8 cellular contexts compared by ENCODE assay signal in genomic region chr5:133277744-133278143, GRCh38.
"Had no signal": no experiment of that assay in that cellular context is flagged by ENCODE, and none has a peak within 500 bp of the region (broad histone marks: within the 10 kb centered on the region; RNA-seq: fewer than 3 reads in every experiment).

No MANE protein-coding gene starts in this region.

- H3K4me1 ChIP-seq: HAP-1 had no signal

- H3K27ac ChIP-seq: GM23248 had no signal

- DNase-seq: GM23248, GOT3, H7, HFFc6, KG1 had no signal

- FAIRE-seq: HTR-8/SVneo had no signal

- H3K9me3 ChIP-seq: HAP-1 had no signal

- H2AFZ ChIP-seq: GM23248 had no signal

- H3K36me3 ChIP-seq: HAP-1 had no signal

- H3K9ac ChIP-seq: GM23248 had no signal

- ATAC-seq: HCT116 had no signal

- H3K4me3 ChIP-seq: GM23248, HAP-1 had no signal
